10 cellular contexts compared by ENCODE assay signal in the genomic region with DNA sequence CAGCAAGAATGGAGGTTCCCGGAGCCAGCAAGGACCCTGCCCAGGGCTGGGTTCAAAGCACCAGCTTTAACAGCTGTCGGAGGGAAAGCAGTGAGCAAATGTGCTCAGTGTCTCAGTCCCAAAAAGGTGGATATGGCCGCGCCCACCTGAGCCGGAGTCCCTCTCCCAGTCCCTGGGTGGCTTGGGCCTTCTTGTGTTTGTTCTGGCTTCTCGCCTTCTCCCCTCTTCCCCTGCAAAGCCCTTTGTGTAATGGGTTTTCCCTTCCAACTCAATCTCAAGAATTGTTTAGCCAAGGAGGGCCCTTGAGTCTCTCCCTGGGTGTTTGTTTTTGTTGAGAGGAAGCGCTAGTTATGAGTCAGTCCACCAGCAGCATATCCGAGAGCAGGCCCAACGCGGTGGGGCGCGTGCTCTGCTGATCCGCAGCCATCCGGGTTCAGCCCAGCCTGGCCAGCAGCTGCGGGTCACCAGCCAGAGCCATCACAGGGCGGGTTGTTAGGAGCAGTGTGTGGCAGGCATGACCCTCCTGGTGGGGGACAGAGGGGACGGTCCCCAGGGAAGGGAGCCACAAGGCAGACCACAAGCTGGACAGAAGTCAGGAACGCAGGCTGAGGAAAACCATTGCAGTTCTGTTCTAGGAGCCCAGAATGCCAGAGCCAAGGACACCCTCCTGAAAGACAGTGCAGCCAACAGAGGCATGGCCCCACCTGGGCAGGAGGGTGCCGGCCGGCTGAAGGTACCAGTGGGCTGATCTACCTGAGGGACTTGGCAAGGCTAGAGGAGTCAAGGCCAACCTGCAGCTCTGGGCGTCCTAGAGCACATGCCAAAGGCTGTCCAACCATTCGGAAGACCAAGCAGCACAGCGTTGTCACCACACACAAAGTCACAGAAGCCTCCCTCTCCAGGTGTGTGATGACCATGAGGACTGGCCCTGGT. TPM values are rescaled to one million over a fixed set of nuclear protein-coding genes. Genes with fewer than 3 reads are reported as not detected.
A peak's percentile ranks its signal among the peaks of the same experiment; 100 is the strongest.
DNase-seq lines count a peak whose midpoint lies in the region; ATAC-seq and TF ChIP-seq lines count a peak whose summit lies in the region.
"Had no signal": no experiment of that assay in that cellular context is flagged by ENCODE, and none has a peak within 500 bp of the region (broad histone marks: within the 10 kb centered on the region; RNA-seq: fewer than 3 reads in every experiment).

No MANE protein-coding gene starts in this region.

- peaks cover 6% of the 10 kb centered on the region; the same call in 1 of the 2 replicates for H3K9me3 ChIP-seq in Panc1 (ENCODE audit: control insufficient read depth, insufficient read depth, low read depth, low read length)

- in situ Hi-C loops in Panc1 (cut with HindIII; ENCODE audit: low pct_unique_long_range_greater_than_20kb, low sequenced_read_pairs) (no loop called here), KBM-7 (cut with MboI; ENCODE audit: low pct_unique_long_range_greater_than_20kb, low sequenced_read_pairs) (no loop called here)

- intact Hi-C loops in Panc1 (cut with micrococcal nuclease; ENCODE audit: unreplicated experiment) = no loop called here

- no peak overlapping the region for H3K4me3 ChIP-seq in Panc1 (ENCODE audit: low read depth in 2 of 2, low read length in 2 of 2)
- H3K4me3 ChIP-seq in fibroblast of villous mesenchyme (ENCODE audit: low read depth, low read length) = no peak overlapping the region

- CTCF ChIA-PET in Panc1 (lab: Charles Lee) = no interaction called here

- POLR2A ChIA-PET in Panc1 (lab: Charles Lee) = no interaction called here

- DNase-seq in DMS53 treated with DMSO at 0.1 percent for 48 hours (lab: John Stamatoyannopoulos, UW; ENCODE audit: unreplicated experiment) = peak; percentile 68
- no peak for DNase-seq in Panc1 (ENCODE audit: low read depth, low spot score)
- DNase-seq in fibroblast of villous mesenchyme (ENCODE audit: low read depth) = peak; percentile 78
- DNase-seq in pons (ENCODE audit: low spot score) = peak; percentile 15
- DNase-seq in KBM-7 = no peak
- no peak for DNase-seq in anterior cingulate cortex (lab: John Stamatoyannopoulos, UW)
- DNase-seq in RPMI8226 = no peak

- H3K36me3 ChIP-seq in Panc1 (ENCODE audit: control insufficient read depth, insufficient read depth, low read length) = no peaks in the 10 kb centered on the region

- peaks cover 32% of the 10 kb centered on the region for H3K4me1 ChIP-seq in Panc1 (ENCODE audit: control insufficient read depth, insufficient read depth, low read length)

- no TSS peak for BruUV-seq in Panc1 (replicated peaks; lab: Mats Ljungman, UMichigan)

- H3K27ac ChIP-seq in Panc1 (ENCODE audit: low read length) = peak overlapping the region; percentile 68

- ATAC-seq in Panc1 (peak; percentile 73), HG03469 (IDR thresholded peaks at IDR 0.05; ENCODE audit: unreplicated experiment) (no peak)

- H3K27me3 ChIP-seq in Panc1 (ENCODE audit: control insufficient read depth, insufficient read depth, low read length) = no peaks in the 10 kb centered on the region

- TF ChIP-seq CTCF in Panc1 (IDR thresholded peaks at IDR 0.05) = no peak
- no peak for TF ChIP-seq CTCF in fibroblast of villous mesenchyme (IDR thresholded peaks at IDR 0.05; ENCODE audit: insufficient read depth, low read depth, low read length)

RNA-seq across cellular contexts. Expression of a gene that starts 21.3 kb away (rescaled TPM):
- not detected for total RNA-seq in Panc1 (2021; ENCODE audit: unreplicated experiment)
- not detected for polyA plus RNA-seq in Panc1 (2012; ENCODE audit: insufficient read length)
- not detected in 2 replicates for total RNA-seq in fibroblast of villous mesenchyme
- total RNA-seq: glomerular endothelial cell; T-helper 2 cell treated with Interferon-gamma antibody and Interleukin-4, amounts not matched to agents 100 ng/mL and 5 ng/mL, for 36 hours had no signal

RNA-seq across cellular contexts. Expression of a gene that starts 46.7 kb away (rescaled TPM):
- total RNA-seq in Panc1 (2021; ENCODE audit: unreplicated experiment) (not detected), fibroblast of villous mesenchyme (not detected in 2 replicates)
- polyA plus RNA-seq in Panc1 (2012; ENCODE audit: insufficient read length) = not detected
- total RNA-seq: glomerular endothelial cell; T-helper 2 cell treated with Interferon-gamma antibody and Interleukin-4, amounts not matched to agents 100 ng/mL and 5 ng/mL, for 36 hours had no signal

Comparison
In these comparisons a context has a peak if more than half of its experiments do, and no peak if none do; other contexts are left out.
1. DNase-seq: peak in DMS53 treated with DMSO at 0.1 percent for 48 hours (single experiment), fibroblast of villous mesenchyme (single experiment) and pons (single experiment); none in Panc1 (single experiment), KBM-7 (single experiment), anterior cingulate cortex (0 of 58) and RPMI8226 (single experiment).